ENCODE assay signal across 1 cellular context in genomic region chr22:29306830-29307657, GRCh38.
TF ChIP-seq lines count a peak whose summit lies in the region.

No MANE protein-coding gene starts in this region.

TF ChIP-seq in HEK293, 187 proteins besides CTCF, POLR2A, EP300 and RAD21 (continued from another document and continues in another):
- TF ChIP-seq, protein P1, sequence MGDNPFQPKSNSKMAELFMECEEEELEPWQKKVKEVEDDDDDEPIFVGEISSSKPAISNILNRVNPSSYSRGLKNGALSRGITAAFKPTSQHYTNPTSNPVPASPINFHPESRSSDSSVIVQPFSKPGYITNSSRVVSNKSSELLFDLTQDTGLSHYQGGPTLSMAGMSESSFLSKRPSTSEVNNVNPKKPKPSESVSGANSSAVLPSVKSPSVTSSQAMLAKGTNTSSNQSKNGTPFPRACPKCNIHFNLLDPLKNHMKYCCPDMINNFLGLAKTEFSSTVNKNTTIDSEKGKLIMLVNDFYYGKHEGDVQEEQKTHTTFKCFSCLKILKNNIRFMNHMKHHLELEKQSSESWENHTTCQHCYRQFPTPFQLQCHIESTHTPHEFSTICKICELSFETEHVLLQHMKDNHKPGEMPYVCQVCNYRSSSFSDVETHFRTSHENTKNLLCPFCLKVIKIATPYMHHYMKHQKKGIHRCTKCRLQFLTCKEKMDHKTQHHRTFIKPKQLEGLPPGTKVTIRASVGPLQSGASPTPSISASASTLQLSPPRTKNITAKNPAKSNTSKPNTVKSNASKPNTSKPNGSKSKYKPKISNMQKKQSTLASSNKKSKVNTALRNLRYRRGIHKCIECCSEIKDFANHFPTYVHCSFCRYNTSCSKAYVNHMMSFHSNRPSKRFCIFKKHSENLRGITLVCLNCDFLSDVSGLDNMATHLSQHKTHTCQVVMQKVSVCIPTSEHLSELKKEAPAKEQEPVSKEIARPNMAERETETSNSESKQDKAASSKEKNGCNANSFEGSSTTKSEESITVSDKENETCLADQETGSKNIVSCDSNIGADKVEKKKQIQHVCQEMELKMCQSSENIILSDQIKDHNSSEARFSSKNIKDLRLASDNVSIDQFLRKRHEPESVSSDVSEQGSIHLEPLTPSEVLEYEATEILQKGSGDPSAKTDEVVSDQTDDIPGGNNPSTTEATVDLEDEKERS (tag by site-specific recombination; IDR thresholded peaks at IDR 0.05) = no peak
- TF ChIP-seq ZNF580 (tag by site-specific recombination; IDR thresholded peaks at IDR 0.05) (0 out of 2 replicates have a peak, but pooled peaks have one; percentile 12), EGR2 (tag by site-specific recombination; IDR thresholded peaks at IDR 0.05; ENCODE audit: low read depth) (no peak), ZNF785 (tag by site-specific recombination; IDR thresholded peaks at IDR 0.05) (no peak), ZNF214 (tag by site-specific recombination; IDR thresholded peaks at IDR 0.05; ENCODE audit: borderline replicate concordance) (no peak), PRDM2 (tag by site-specific recombination; IDR thresholded peaks at IDR 0.05; ENCODE audit: borderline replicate concordance) (no peak), PBX3 (CRISPR knock-in tag; IDR thresholded peaks at IDR 0.05) (no peak), ZNF23 (tag by site-specific recombination; IDR thresholded peaks at IDR 0.05; ENCODE audit: borderline replicate concordance) (no peak), ZNF121 (tag by site-specific recombination; IDR thresholded peaks at IDR 0.05) (0 out of 2 replicates have a peak, but pooled peaks have one; percentile 30), ZNF292 (tag by site-specific recombination; IDR thresholded peaks at IDR 0.05; ENCODE audit: borderline replicate concordance, low read depth) (no peak), ZNF664 (tag by site-specific recombination; IDR thresholded peaks at IDR 0.05) (no peak), KLF7 (tag by site-specific recombination; IDR thresholded peaks at IDR 0.05; ENCODE audit: borderline replicate concordance) (no peak), ZFP3 (tag by site-specific recombination; IDR thresholded peaks at IDR 0.05; ENCODE audit: low read depth) (no peak), SP2 (tag by site-specific recombination; IDR thresholded peaks at IDR 0.05) (peak; percentile 60), ZFP69B (tag by site-specific recombination; IDR thresholded peaks at IDR 0.05) (peak; percentile 93), SP3 (tag by site-specific recombination; IDR thresholded peaks at IDR 0.05) (peak; percentile 31; the same call in 1 of the 2 replicates), BCL11A (tag by site-specific recombination; IDR thresholded peaks at IDR 0.05; ENCODE audit: low read depth) (no peak), ZNF223 (tag by site-specific recombination; IDR thresholded peaks at IDR 0.05) (no peak), ZNF768 (tag by site-specific recombination; IDR thresholded peaks at IDR 0.05) (peak; percentile 99; the same call in 1 of the 2 replicates), ZFP41 (tag by site-specific recombination; IDR thresholded peaks at IDR 0.05; ENCODE audit: borderline replicate concordance) (no peak), MYNN (tag by site-specific recombination; IDR thresholded peaks at IDR 0.05; ENCODE audit: borderline replicate concordance) (no peak), ZNF112 (tag by site-specific recombination; IDR thresholded peaks at IDR 0.05) (no peak), ZIC2 (tag by site-specific recombination; IDR thresholded peaks at IDR 0.05) (no peak), ZNF530 (tag by site-specific recombination; IDR thresholded peaks at IDR 0.05; ENCODE audit: low read depth) (no peak), ZNF16 (tag by site-specific recombination; IDR thresholded peaks at IDR 0.05; ENCODE audit: low read depth) (no peak), ZNF830 (tag by site-specific recombination; IDR thresholded peaks at IDR 0.05; ENCODE audit: low read depth) (no peak), GLIS1 (tag by site-specific recombination; IDR thresholded peaks at IDR 0.05) (no peak), ZNF529 (tag by site-specific recombination; IDR thresholded peaks at IDR 0.05; ENCODE audit: insufficient replicate concordance) (no peak), ZBTB26 (tag by site-specific recombination; optimal IDR thresholded peaks at IDR 0.05) (peak; percentile 84), IKZF3 (tag by site-specific recombination; IDR thresholded peaks at IDR 0.05) (peak; percentile 91), SALL2 (tag by site-specific recombination; IDR thresholded peaks at IDR 0.05; ENCODE audit: borderline replicate concordance) (no peak), RBAK (tag by site-specific recombination; IDR thresholded peaks at IDR 0.05) (no peak)
- TF ChIP-seq, protein P2, sequence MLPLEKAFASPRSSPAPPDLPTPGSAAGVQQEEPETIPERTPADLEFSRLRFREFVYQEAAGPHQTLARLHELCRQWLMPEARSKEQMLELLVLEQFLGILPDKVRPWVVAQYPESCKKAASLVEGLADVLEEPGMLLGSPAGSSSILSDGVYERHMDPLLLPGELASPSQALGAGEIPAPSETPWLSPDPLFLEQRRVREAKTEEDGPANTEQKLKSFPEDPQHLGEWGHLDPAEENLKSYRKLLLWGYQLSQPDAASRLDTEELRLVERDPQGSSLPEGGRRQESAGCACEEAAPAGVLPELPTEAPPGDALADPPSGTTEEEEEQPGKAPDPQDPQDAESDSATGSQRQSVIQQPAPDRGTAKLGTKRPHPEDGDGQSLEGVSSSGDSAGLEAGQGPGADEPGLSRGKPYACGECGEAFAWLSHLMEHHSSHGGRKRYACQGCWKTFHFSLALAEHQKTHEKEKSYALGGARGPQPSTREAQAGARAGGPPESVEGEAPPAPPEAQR (tag by site-specific recombination; IDR thresholded peaks at IDR 0.05) = no peak
- TF ChIP-seq, protein P3, sequence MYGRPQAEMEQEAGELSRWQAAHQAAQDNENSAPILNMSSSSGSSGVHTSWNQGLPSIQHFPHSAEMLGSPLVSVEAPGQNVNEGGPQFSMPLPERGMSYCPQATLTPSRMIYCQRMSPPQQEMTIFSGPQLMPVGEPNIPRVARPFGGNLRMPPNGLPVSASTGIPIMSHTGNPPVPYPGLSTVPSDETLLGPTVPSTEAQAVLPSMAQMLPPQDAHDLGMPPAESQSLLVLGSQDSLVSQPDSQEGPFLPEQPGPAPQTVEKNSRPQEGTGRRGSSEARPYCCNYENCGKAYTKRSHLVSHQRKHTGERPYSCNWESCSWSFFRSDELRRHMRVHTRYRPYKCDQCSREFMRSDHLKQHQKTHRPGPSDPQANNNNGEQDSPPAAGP (tag by site-specific recombination; IDR thresholded peaks at IDR 0.05) = no peak
- TF ChIP-seq, protein P4, sequence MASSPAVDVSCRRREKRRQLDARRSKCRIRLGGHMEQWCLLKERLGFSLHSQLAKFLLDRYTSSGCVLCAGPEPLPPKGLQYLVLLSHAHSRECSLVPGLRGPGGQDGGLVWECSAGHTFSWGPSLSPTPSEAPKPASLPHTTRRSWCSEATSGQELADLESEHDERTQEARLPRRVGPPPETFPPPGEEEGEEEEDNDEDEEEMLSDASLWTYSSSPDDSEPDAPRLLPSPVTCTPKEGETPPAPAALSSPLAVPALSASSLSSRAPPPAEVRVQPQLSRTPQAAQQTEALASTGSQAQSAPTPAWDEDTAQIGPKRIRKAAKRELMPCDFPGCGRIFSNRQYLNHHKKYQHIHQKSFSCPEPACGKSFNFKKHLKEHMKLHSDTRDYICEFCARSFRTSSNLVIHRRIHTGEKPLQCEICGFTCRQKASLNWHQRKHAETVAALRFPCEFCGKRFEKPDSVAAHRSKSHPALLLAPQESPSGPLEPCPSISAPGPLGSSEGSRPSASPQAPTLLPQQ (tag by site-specific recombination; IDR thresholded peaks at IDR 0.05) = peak; percentile 98
- TF ChIP-seq, protein P5, sequence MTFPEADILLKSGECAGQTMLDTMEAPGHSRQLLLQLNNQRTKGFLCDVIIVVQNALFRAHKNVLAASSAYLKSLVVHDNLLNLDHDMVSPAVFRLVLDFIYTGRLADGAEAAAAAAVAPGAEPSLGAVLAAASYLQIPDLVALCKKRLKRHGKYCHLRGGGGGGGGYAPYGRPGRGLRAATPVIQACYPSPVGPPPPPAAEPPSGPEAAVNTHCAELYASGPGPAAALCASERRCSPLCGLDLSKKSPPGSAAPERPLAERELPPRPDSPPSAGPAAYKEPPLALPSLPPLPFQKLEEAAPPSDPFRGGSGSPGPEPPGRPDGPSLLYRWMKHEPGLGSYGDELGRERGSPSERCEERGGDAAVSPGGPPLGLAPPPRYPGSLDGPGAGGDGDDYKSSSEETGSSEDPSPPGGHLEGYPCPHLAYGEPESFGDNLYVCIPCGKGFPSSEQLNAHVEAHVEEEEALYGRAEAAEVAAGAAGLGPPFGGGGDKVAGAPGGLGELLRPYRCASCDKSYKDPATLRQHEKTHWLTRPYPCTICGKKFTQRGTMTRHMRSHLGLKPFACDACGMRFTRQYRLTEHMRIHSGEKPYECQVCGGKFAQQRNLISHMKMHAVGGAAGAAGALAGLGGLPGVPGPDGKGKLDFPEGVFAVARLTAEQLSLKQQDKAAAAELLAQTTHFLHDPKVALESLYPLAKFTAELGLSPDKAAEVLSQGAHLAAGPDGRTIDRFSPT (tag by site-specific recombination; IDR thresholded peaks at IDR 0.05) = no peak
